Comparison of ENCODE assay signal across 2 cellular contexts in genomic region chr6:129709909-129710721, GRCh38.
TF ChIP-seq lines count a peak whose summit lies in the region.

ARHGAP18 (minus strand) TSS chr6:129710177; CDS start chr6:129710136, 41 bp downstream.

TF ChIP-seq in HCT116, 20 proteins besides CTCF, POLR2A, EP300 and RAD21 (continued from another document):
- TF ChIP-seq REST (IDR thresholded peaks at IDR 0.05; ENCODE audit: low read depth) (no peak), SRF (IDR thresholded peaks at IDR 0.05; ENCODE audit: low read depth) (peak; percentile 19; the same call in 1 of the 2 replicates), ELF1 (IDR thresholded peaks at IDR 0.05; ENCODE audit: borderline replicate concordance, low read depth) (no peak), FOSL1 (IDR thresholded peaks at IDR 0.05; ENCODE audit: low read depth) (no peak), YY1 (IDR thresholded peaks at IDR 0.05; ENCODE audit: extremely low read depth, insufficient replicate concordance, low read depth, low read length) (peak; percentile 12), MAX (IDR thresholded peaks at IDR 0.05) (peak; percentile 61), SIN3A (IDR thresholded peaks at IDR 0.05; ENCODE audit: low read depth) (peak; percentile 74), POLR2AphosphoS5 (IDR thresholded peaks at IDR 0.05; ENCODE audit: low read depth, low read length) (peak; percentile 96), EGR1 (IDR thresholded peaks at IDR 0.05; ENCODE audit: low read depth) (no peak), EZH2 (IDR thresholded peaks at IDR 0.05) (no peak), SP1 (IDR thresholded peaks at IDR 0.05; ENCODE audit: low read depth) (peak; percentile 53), ZBTB33 (IDR thresholded peaks at IDR 0.05; ENCODE audit: extremely low read depth, insufficient replicate concordance, low read length) (no peak), CBX3 (IDR thresholded peaks at IDR 0.05; ENCODE audit: low read depth) (no peak), ZFX (IDR thresholded peaks at IDR 0.05) (no peak), ZNF274 (IDR thresholded peaks at IDR 0.05; ENCODE audit: low read depth, low read length) (no peak), TCF7L2 (IDR thresholded peaks at IDR 0.05; ENCODE audit: borderline replicate concordance, extremely low read depth, insufficient read depth, insufficient read length) (peak; percentile 45), ATF3 (IDR thresholded peaks at IDR 0.05) (no peak), EZH2phosphoT487 (IDR thresholded peaks at IDR 0.05; ENCODE audit: borderline replicate concordance) (no peak), JUND (IDR thresholded peaks at IDR 0.05) (no peak)

TF ChIP-seq in GM12878, 131 proteins besides CTCF, POLR2A, EP300 and RAD21 (continued from another document and continues in another):
- TF ChIP-seq ATF3 (IDR thresholded peaks at IDR 0.05; ENCODE audit: borderline replicate concordance, extremely low read depth, low read depth, low read length) (no peak), RFX5 (IDR thresholded peaks at IDR 0.05; ENCODE audit: low read depth, low read length) (peak; percentile 51; the same call in 1 of the 2 replicates), RUNX3 (IDR thresholded peaks at IDR 0.05; ENCODE audit: low read length) (0 out of 2 replicates have a peak, but pooled peaks have one; percentile 5), SMARCA5 (IDR thresholded peaks at IDR 0.05) (no peak), EED (IDR thresholded peaks at IDR 0.05; ENCODE audit: low read depth) (peak; percentile 61; the same call in 1 of the 2 replicates), HDAC2 (IDR thresholded peaks at IDR 0.05) (no peak), PAX8 (IDR thresholded peaks at IDR 0.05) (no peak), TCF3 (IDR thresholded peaks at IDR 0.05; ENCODE audit: borderline replicate concordance, insufficient read depth, low read depth, low read length) (no peak), SPI1 (IDR thresholded peaks at IDR 0.05; ENCODE audit: borderline replicate concordance, insufficient read depth, low read depth, low read length) (no peak; the same call in 1 of the 2 replicates), GABPA (IDR thresholded peaks at IDR 0.05; ENCODE audit: low read depth) (no peak), HSF1 (IDR thresholded peaks at IDR 0.05; ENCODE audit: low read depth, low read length) (no peak), ETV6 (conservative IDR thresholded peaks at IDR 0.05 in 1 of 2, IDR thresholded peaks at IDR 0.05 in 1 of 2; ENCODE audit: borderline replicate concordance in 1 of 2, low read depth in 1 of 2) (no peak), USF1 (IDR thresholded peaks at IDR 0.05; ENCODE audit: borderline replicate concordance, extremely low read length, insufficient read depth, low read depth, low read length) (no peak), MXI1 (IDR thresholded peaks at IDR 0.05; ENCODE audit: low read depth, low read length) (peak; percentile 52; the same call in 1 of the 2 replicates), SRF (IDR thresholded peaks at IDR 0.05; ENCODE audit: low read depth in 2 of 2, low read length in 2 of 2) (0 out of 4 replicates have a peak, but pooled peaks of 1 of the 2 experiments have one; percentile 33), NR2C2 (IDR thresholded peaks at IDR 0.05; ENCODE audit: borderline replicate concordance, control insufficient read depth, insufficient read length, low read depth) (no peak), YY1 (IDR thresholded peaks at IDR 0.05; ENCODE audit: low read depth, low read length) (no peak), ZNF592 (IDR thresholded peaks at IDR 0.05) (no peak), PBX3 (IDR thresholded peaks at IDR 0.05; ENCODE audit: insufficient replicate concordance, low read depth, low read length) (no peak), MEF2A (IDR thresholded peaks at IDR 0.05; ENCODE audit: insufficient read depth, low read depth, low read length) (no peak), POLR2AphosphoS5 (IDR thresholded peaks at IDR 0.05; ENCODE audit: low read length) (peak; percentile 75), SUZ12 (IDR thresholded peaks at IDR 0.05; ENCODE audit: unreplicated experiment) (no peak), JUNB (IDR thresholded peaks at IDR 0.05) (no peak), PML (IDR thresholded peaks at IDR 0.05; ENCODE audit: low read length) (no peak), IKZF2 (IDR thresholded peaks at IDR 0.05) (peak; percentile 72 to 74; a peak in 3 of 4 replicates), IKZF1 (conservative IDR thresholded peaks at IDR 0.05) (peak; percentile 78), RELA (IDR thresholded peaks at IDR 0.05; ENCODE audit: borderline replicate concordance, partially characterized antibody) (no peak), MYB (IDR thresholded peaks at IDR 0.05; ENCODE audit: borderline replicate concordance, low read depth, low read length) (no peak), CREB1 (IDR thresholded peaks at IDR 0.05; ENCODE audit: low read depth) (0 out of 2 replicates have a peak, but pooled peaks have one; percentile 22), IRF4 (IDR thresholded peaks at IDR 0.05; ENCODE audit: low read depth, low read length) (no peak), ZNF217 (IDR thresholded peaks at IDR 0.05) (no peak), ZZZ3 (IDR thresholded peaks at IDR 0.05; ENCODE audit: control insufficient read depth, insufficient read length, low read depth) (no peak), YBX1 (IDR thresholded peaks at IDR 0.05) (no peak), PRDM15 (CRISPR knock-in tag; IDR thresholded peaks at IDR 0.05) (no peak), POU2F2 (IDR thresholded peaks at IDR 0.05; ENCODE audit: borderline replicate concordance, low read depth, low read length) (peak; percentile 70; the same call in 2 of the 3 replicates), ZNF274 (IDR thresholded peaks at IDR 0.05; ENCODE audit: insufficient read depth, insufficient read length) (no peak), MTA3 (IDR thresholded peaks at IDR 0.05; ENCODE audit: borderline replicate concordance, low read length) (no peak), EZH2 (IDR thresholded peaks at IDR 0.05; ENCODE audit: borderline replicate concordance, control insufficient read depth, low read depth, low read length) (no peak), KDM1A (IDR thresholded peaks at IDR 0.05; ENCODE audit: borderline replicate concordance) (no peak), ESRRA (IDR thresholded peaks at IDR 0.05; ENCODE audit: low read length) (no peak), CHD1 (IDR thresholded peaks at IDR 0.05; ENCODE audit: low read depth, low read length) (no peak; the same call in 1 of the 2 replicates), RCOR1 (conservative IDR thresholded peaks at IDR 0.05; ENCODE audit: low read depth, low read length) (no peak), JUND (IDR thresholded peaks at IDR 0.05; ENCODE audit: low read depth, low read length) (no peak), DPF2 (IDR thresholded peaks at IDR 0.05) (no peak), WRNIP1 (IDR thresholded peaks at IDR 0.05; ENCODE audit: borderline replicate concordance, low read depth, low read length) (no peak), ASH2L (IDR thresholded peaks at IDR 0.05; ENCODE audit: borderline replicate concordance, low read depth) (no peak), ZBTB33 (IDR thresholded peaks at IDR 0.05) (0 out of 2 replicates have a peak, but pooled peaks have one; percentile 35), MAX (IDR thresholded peaks at IDR 0.05; ENCODE audit: low read depth, low read length) (peak; percentile 35; the same call in 1 of the 2 replicates)
